1 cellular context compared by ENCODE assay signal in genomic region chr21:45234127-45234526, GRCh38.
TF ChIP-seq lines count a peak whose summit lies in the region.

No MANE protein-coding gene starts in this region.

TF ChIP-seq in K562, 482 proteins besides CTCF, POLR2A, EP300 and RAD21 (continued from another document):
- TF ChIP-seq ZBTB33 (CRISPR knock-in tag; IDR thresholded peaks at IDR 0.05) (0 out of 2 replicates have a peak, but pooled peaks have one; percentile 39), KHSRP (IDR thresholded peaks at IDR 0.05) (no peak), ID3 (CRISPR knock-in tag; IDR thresholded peaks at IDR 0.05) (no peak), ID3 (tag; IDR thresholded peaks at IDR 0.05) (no peak), SAP30 (IDR thresholded peaks at IDR 0.05; ENCODE audit: borderline replicate concordance, insufficient read depth, low read depth, low read length, poor library complexity, severe bottlenecking) (no peak), POLR2AphosphoS5 (IDR thresholded peaks at IDR 0.05; ENCODE audit: control insufficient read depth, insufficient read depth, low read depth, low read length) (no peak), CBX1 (IDR thresholded peaks at IDR 0.05; ENCODE audit: low read depth) (no peak), NBN (IDR thresholded peaks at IDR 0.05; ENCODE audit: low read depth) (no peak)
